In genomic region chr12:19552441-19553097, GRCh38 we compare ENCODE assay signal across 8 cellular contexts.
A peak's percentile ranks its signal among the peaks of the same experiment; 100 is the strongest.
DNase-seq lines count a peak whose midpoint lies in the region; ATAC-seq and TF ChIP-seq lines count a peak whose summit lies in the region.
"Not testable (repeated sequence)": the region's sequence is repeated elsewhere in the genome, so short reads cannot be mapped to it uniquely, and the experiment has no call there.

No MANE protein-coding gene starts in this region.

- H3K27ac Mint-ChIP-seq in activated naive CD8-positive, alpha-beta T cell treated with anti-CD3 and anti-CD28 coated beads for 36 hours = not testable (repeated sequence)
- peak overlapping the region; percentile 23 to 88 for H3K27ac Mint-ChIP-seq in natural killer cell treated with Interleukin-12 subunit alpha and Interleukin-12 subunit beta and Interleukin-15 and Interleukin-18, amount 100 ng/mL, for 72 hours

- not testable (repeated sequence) for H3K9me3 Mint-ChIP-seq in activated naive CD8-positive, alpha-beta T cell treated with anti-CD3 and anti-CD28 coated beads for 36 hours; natural killer cell treated with Interleukin-12 subunit alpha and Interleukin-12 subunit beta and Interleukin-15 and Interleukin-18, amount 100 ng/mL, for 72 hours

- not testable (repeated sequence) for H3K36me3 Mint-ChIP-seq in activated naive CD8-positive, alpha-beta T cell treated with anti-CD3 and anti-CD28 coated beads for 36 hours; natural killer cell treated with Interleukin-12 subunit alpha and Interleukin-12 subunit beta and Interleukin-15 and Interleukin-18, amount 100 ng/mL, for 72 hours

- TF ChIP-seq CTCF in GM06990 (IDR thresholded peaks at IDR 0.05; ENCODE audit: insufficient read depth, low read length, poor library complexity, severe bottlenecking) = not testable (repeated sequence)

- H3K36me3 ChIP-seq in GM06990 (ENCODE audit: control insufficient read depth, insufficient read depth, low read length) = not testable (repeated sequence)

- ATAC-seq in GM18909 (IDR thresholded peaks at IDR 0.05; ENCODE audit: poor library complexity, unreplicated experiment) (peak; percentile 83), GM21619 (IDR thresholded peaks at IDR 0.05; ENCODE audit: unreplicated experiment) (peak; percentile 86), HG03025 (IDR thresholded peaks at IDR 0.05; ENCODE audit: low FRiP score, unreplicated experiment) (peak; percentile 74), HG03469 (IDR thresholded peaks at IDR 0.05; ENCODE audit: unreplicated experiment) (peak; percentile 78)
- ATAC-seq in natural killer cell treated with Interleukin-12 subunit alpha and Interleukin-12 subunit beta and Interleukin-15 and Interleukin-18, amount 100 ng/mL, for 72 hours = peak; percentile 93 to 95

- H3K4me3 ChIP-seq in GM06990 (replicated peaks; ENCODE audit: low read depth, low read length) = not testable (repeated sequence)

- H3K27me3 ChIP-seq in GM06990 (replicated peaks; ENCODE audit: control insufficient read depth, insufficient read depth, low read length) = not testable (repeated sequence)

- peaks cover 15% of the 10 kb centered on the region for H3K4me1 Mint-ChIP-seq in activated naive CD8-positive, alpha-beta T cell treated with anti-CD3 and anti-CD28 coated beads for 36 hours
- H3K4me1 Mint-ChIP-seq in natural killer cell treated with Interleukin-12 subunit alpha and Interleukin-12 subunit beta and Interleukin-15 and Interleukin-18, amount 100 ng/mL, for 72 hours (ENCODE audit: low read depth in 2 of 2) = not testable (repeated sequence)

- H3K27me3 Mint-ChIP-seq in activated naive CD8-positive, alpha-beta T cell treated with anti-CD3 and anti-CD28 coated beads for 36 hours; natural killer cell treated with Interleukin-12 subunit alpha and Interleukin-12 subunit beta and Interleukin-15 and Interleukin-18, amount 100 ng/mL, for 72 hours: not testable (repeated sequence)

- peak; percentile 24 for DNase-seq in GM06990 (ENCODE audit: extremely low read depth, insufficient read length)
- peak; percentile 22 for DNase-seq in activated CD4-positive, alpha-beta T cell treated with anti-CD3 and anti-CD28 coated beads for 48 hours
- DNase-seq in activated naive CD8-positive, alpha-beta T cell treated with anti-CD3 and anti-CD28 coated beads for 36 hours = peak; percentile 13
- DNase-seq in natural killer cell treated with Interleukin-12 subunit alpha and Interleukin-12 subunit beta and Interleukin-15 and Interleukin-18, amount 100 ng/mL, for 72 hours (ENCODE audit: low spot score) = not testable (repeated sequence)

- peak overlapping the region; percentile 4 for H3K4me3 Mint-ChIP-seq in activated naive CD8-positive, alpha-beta T cell treated with anti-CD3 and anti-CD28 coated beads for 36 hours
- peak overlapping the region; percentile 22 for H3K4me3 Mint-ChIP-seq in natural killer cell treated with Interleukin-12 subunit alpha and Interleukin-12 subunit beta and Interleukin-15 and Interleukin-18, amount 100 ng/mL, for 72 hours
